Comparison of ENCODE assay signal across 26 cellular contexts in the genomic region with DNA sequence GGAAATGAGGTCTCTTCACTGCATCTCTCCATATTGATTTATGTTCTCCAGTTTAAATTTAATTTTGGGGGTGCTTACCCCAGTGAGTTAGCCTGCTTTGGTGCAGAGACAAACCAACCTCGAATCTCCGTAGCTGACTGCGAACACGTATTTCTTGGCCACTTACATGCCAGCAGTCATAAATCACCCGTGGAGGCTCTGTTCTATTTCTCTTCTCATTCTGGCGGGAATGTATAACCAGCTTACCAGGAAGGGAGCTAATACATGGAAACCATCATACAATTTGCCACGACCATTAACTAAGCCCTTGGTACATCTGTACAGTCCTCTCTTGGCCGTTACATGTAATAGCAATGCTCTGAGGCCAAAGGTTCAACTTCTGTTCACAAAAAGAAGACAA.
"Had no signal": no experiment of that assay in that cellular context is flagged by ENCODE, and none has a peak within 500 bp of the region (broad histone marks: within the 10 kb centered on the region; RNA-seq: fewer than 3 reads in every experiment).

No MANE protein-coding gene starts in this region.

- H3K9me3 ChIP-seq: heart left ventricle, left ventricle myocardium inferior, mucosa of descending colon, spleen, thyroid gland, upper lobe of right lung had no signal

- H3K36me3 ChIP-seq: left ventricle myocardium inferior, spleen, thyroid gland had no signal

- H3K27me3 ChIP-seq: foreskin keratinocyte, heart left ventricle, spleen, thyroid gland, upper lobe of right lung had no signal

- DNase-seq: activated CD4-positive, alpha-beta memory T cell treated with anti-CD3 and anti-CD28 coated beads, Interleukin-2, amount 10 ng/mL, durations not matched to agents 7 days and 5 days; activated CD4-positive, alpha-beta T cell treated with anti-CD3 and anti-CD28 coated beads, Interleukin-2, amount 10 ng/mL, durations not matched to agents 24 days and 14 days; activated CD4-positive, CD25-positive, alpha-beta regulatory T cell treated with anti-CD3 and anti-CD28 coated beads, Interleukin-2, amount 50 U/mL, for 72 hours; activated CD8-positive, alpha-beta memory T cell treated with anti-CD3 and anti-CD28 coated beads, Interleukin-2, amount 50 U/mL, for 48 hours; activated gamma-delta T cell treated with Interleukin-2 at 50 U/mL for 16 hours; activated naive CD4-positive, alpha-beta T cell treated with anti-CD3 and anti-CD28 coated beads, Interleukin-2, amount 50 U/mL, for 16 hours; activated T-cell treated with anti-CD3 and anti-CD28 coated beads, Interleukin-2, amount 50 U/mL, for 24 hours; amniotic stem cell; caudate nucleus; cortex of kidney; foreskin keratinocyte; heart left ventricle; kidney glomerular epithelial cell; left ventricle myocardium inferior; mucosa of descending colon; naive B cell; occipital lobe; right cardiac atrium; spleen; stimulated activated CD4-positive, alpha-beta T cell treated with anti-CD3 and anti-CD28 coated beads, Interleukin-2, amount 100 ng/mL, for 48 hours; stimulated activated naive CD8-positive, alpha-beta T cell treated with anti-CD3 and anti-CD28 coated beads, Interleukin-15, amount 100 ng/mL, for 72 hours; T-helper 2 cell; thyroid gland; upper lobe of right lung had no signal

- H3K4me3 ChIP-seq: heart left ventricle, left ventricle myocardium inferior, lung, mucosa of descending colon, spleen, thyroid gland, upper lobe of right lung had no signal

- H3K4me1 ChIP-seq: foreskin keratinocyte, thyroid gland had no signal

- H3K27ac ChIP-seq: foreskin keratinocyte, left ventricle myocardium inferior, spleen, thyroid gland, upper lobe of right lung had no signal

- ATAC-seq: esophagus mucosa; heart left ventricle; mucosa of descending colon; right cardiac atrium; stimulated activated naive CD8-positive, alpha-beta T cell treated with anti-CD3 and anti-CD28 coated beads, Interleukin-15, amount 100 ng/mL, for 72 hours; upper lobe of right lung had no signal
